In the genomic region with DNA sequence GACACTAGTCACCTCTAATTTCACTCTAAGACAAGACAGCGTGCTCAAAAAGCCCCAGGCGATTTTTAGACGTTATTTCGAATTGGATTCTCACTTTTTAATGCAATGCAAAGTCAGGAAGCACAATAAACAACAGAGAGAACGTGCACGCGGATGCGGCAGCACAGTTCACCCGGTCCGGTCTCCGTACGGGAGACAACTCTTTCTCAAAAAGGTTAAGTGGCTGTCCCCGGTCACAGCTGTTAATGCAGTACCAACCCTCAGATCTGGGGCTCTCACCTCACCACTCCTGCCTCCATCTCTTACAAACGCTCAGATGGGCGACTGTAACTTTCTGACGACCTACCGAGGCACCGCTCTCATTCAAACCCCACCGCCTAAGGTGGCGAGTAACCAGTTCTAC, we compare ENCODE assay signal across 8 cellular contexts. TPM values are rescaled to one million over a fixed set of nuclear protein-coding genes. Genes with fewer than 3 reads are reported as not detected.
DNase-seq lines count a peak whose midpoint lies in the region; TF ChIP-seq lines count a peak whose summit lies in the region.

No MANE protein-coding gene starts in this region.

- under 1% methylated on average over 20 of the region's 20 CpGs for WGBS in mesenchymal stem cell

- H3K4me2 ChIP-seq in mesenchymal stem cell (ENCODE audit: low read length, poor library complexity, severe bottlenecking): peak overlapping the region; percentile 66

- peak overlapping the region; percentile 56 for H2AFZ ChIP-seq in mesenchymal stem cell (ENCODE audit: low read depth, low read length)

- peaks cover 1% of the 10 kb centered on the region for H3K79me1 ChIP-seq in mesenchymal stem cell (replicated peaks; ENCODE audit: low read length, poor library complexity, severe bottlenecking)

- H3K14ac ChIP-seq in mesenchymal stem cell (ENCODE audit: low read length in 2 of 2): peak overlapping the region in 1 of 2 experiments; percentile 100

- H2AK5ac ChIP-seq in mesenchymal stem cell (ENCODE audit: low read length, severe bottlenecking): peak overlapping the region; percentile 16

- no peaks in the 10 kb centered on the region for H3K27me3 ChIP-seq in breast epithelium
- no peaks in the 10 kb centered on the region for H3K27me3 ChIP-seq in mesenchymal stem cell (ENCODE audit: control insufficient read depth in 1 of 2, insufficient read depth in 1 of 2, low read length in 2 of 2)
- H3K27me3 ChIP-seq in uterus: no peaks in the 10 kb centered on the region

- POLR2A ChIA-PET in activated CD4-positive, alpha-beta T cell treated with anti-CD3 and anti-CD28 coated beads, Interleukin-2, amount 10 ng/mL, durations not matched to agents 7 days and 5 days (lab: Charles Lee): interaction anchor here (1.2 kb wide), 1 partner anchor 17 kb away, joined by 4 read pairs; no protein-coding TSS in a partner anchor

- H3K4me1 Mint-ChIP-seq in activated CD4-positive, alpha-beta T cell treated with anti-CD3 and anti-CD28 coated beads, Interleukin-2, amount 10 ng/mL, durations not matched to agents 7 days and 5 days: peaks cover 34% of the 10 kb centered on the region

- H2BK5ac ChIP-seq in mesenchymal stem cell (ENCODE audit: low read depth, low read length, poor library complexity, severe bottlenecking): no peak overlapping the region

- H3K27ac ChIP-seq in KOPT-K1 (ENCODE audit: low read depth, low read length, poor library complexity, severe bottlenecking) (peak overlapping the region; percentile 91), breast epithelium (peak overlapping the region; percentile 94 to 98), mesenchymal stem cell (ENCODE audit: low read length, poor library complexity, severe bottlenecking) (peak overlapping the region; percentile 73), uterus (peak overlapping the region; percentile 99)

- peak overlapping the region; percentile 15 to 99 for H3K23ac ChIP-seq in mesenchymal stem cell (ENCODE audit: low read length in 2 of 2)

- intact Hi-C loops in breast epithelium (cut with DNase I; ENCODE audit: low total_unique reads): no loop called here
- intact Hi-C loops in uterus (cut with DNase I; ENCODE audit: low total_unique reads): no loop called here

- H3K4me1 ChIP-seq in breast epithelium (peaks cover 4 to 13% of the 10 kb centered on the region in 2 donors), mesenchymal stem cell (ENCODE audit: control insufficient read depth, insufficient read depth, low read depth, low read length) (peaks cover 7% of the 10 kb centered on the region), uterus (no peaks in the 10 kb centered on the region)

- peak overlapping the region; percentile 98 for H3K9ac ChIP-seq in mesenchymal stem cell (ENCODE audit: low read length)

- H3K18ac ChIP-seq in mesenchymal stem cell (ENCODE audit: low read depth in 1 of 2, low read length in 2 of 2): peak overlapping the region; percentile 97 to 98

- H2BK120ac ChIP-seq in mesenchymal stem cell (ENCODE audit: low read depth, low read length): no peak overlapping the region

- H3K4ac ChIP-seq in mesenchymal stem cell (ENCODE audit: low read depth in 1 of 2, low read length in 2 of 2): peak overlapping the region; percentile 80 to 96

- H3K4me3 ChIP-seq in breast epithelium (peak overlapping the region; percentile 76 to 93 (median 90)), mesenchymal stem cell (ENCODE audit: insufficient read depth in 1 of 2, low read depth in 1 of 2, low read length in 2 of 2) (peak overlapping the region; percentile 99 to 100), uterus (peak overlapping the region; percentile 75 to 98)

- no peaks in the 10 kb centered on the region for H3K9me3 Mint-ChIP-seq in activated CD4-positive, alpha-beta T cell treated with anti-CD3 and anti-CD28 coated beads, Interleukin-2, amount 10 ng/mL, durations not matched to agents 7 days and 5 days

- peak overlapping the region; percentile 72 for H4K8ac ChIP-seq in mesenchymal stem cell (ENCODE audit: low read length)

- no peak for TF ChIP-seq POLR2A in breast epithelium (IDR thresholded peaks at IDR 0.05)
- TF ChIP-seq POLR2A in uterus (IDR thresholded peaks at IDR 0.05): no peak

- peak overlapping the region; percentile 99 for H3K27ac Mint-ChIP-seq in activated CD4-positive, alpha-beta T cell treated with anti-CD3 and anti-CD28 coated beads, Interleukin-2, amount 10 ng/mL, durations not matched to agents 7 days and 5 days

- H3K4me3 Mint-ChIP-seq in activated CD4-positive, alpha-beta T cell treated with anti-CD3 and anti-CD28 coated beads, Interleukin-2, amount 10 ng/mL, durations not matched to agents 7 days and 5 days: peak overlapping the region; percentile 98

- CTCF ChIA-PET in activated CD4-positive, alpha-beta T cell treated with anti-CD3 and anti-CD28 coated beads, Interleukin-2, amount 10 ng/mL, durations not matched to agents 7 days and 5 days (lab: Charles Lee): interaction anchor here (0.5 to 2.0 kb wide), 5 partner anchors 10 to 297 kb away, joined by 3 to 7 read pairs (median 5); no protein-coding TSS in a partner anchor

- H3K36me3 ChIP-seq in KOPT-K1 (ENCODE audit: insufficient read depth, low read length) (peaks cover 30% of the 10 kb centered on the region), breast epithelium (no peaks in the 10 kb centered on the region), mesenchymal stem cell (ENCODE audit: control insufficient read depth in 1 of 2, insufficient read depth in 2 of 2, low read depth in 1 of 2, low read length in 2 of 2) (no peaks in the 10 kb centered on the region), uterus (no peaks in the 10 kb centered on the region)

- no peak for DNase-seq in activated CD4-positive, alpha-beta T cell treated with anti-CD3 and anti-CD28 coated beads, Interleukin-2, amount 10 ng/mL, durations not matched to agents 7 days and 5 days
- DNase-seq in activated CD4-positive, alpha-beta T cell treated with anti-CD3 and anti-CD28 coated beads, Interleukin-2, amount 50 U/mL, for 4 hours: no peak
- no peak for DNase-seq in breast epithelium (ENCODE audit: low spot score in 2 of 2)
- DNase-seq in mesenchymal stem cell: no peak
- no peak for DNase-seq in uterus
- no peak for DNase-seq in UCSD-AML1 (lab: John Stamatoyannopoulos, UW; ENCODE audit: unreplicated experiment)
- DNase-seq in RPMI8226: no peak

- H3K27me3 Mint-ChIP-seq in activated CD4-positive, alpha-beta T cell treated with anti-CD3 and anti-CD28 coated beads, Interleukin-2, amount 10 ng/mL, durations not matched to agents 7 days and 5 days: no peaks in the 10 kb centered on the region

- TF ChIP-seq CTCF in breast epithelium (IDR thresholded peaks at IDR 0.05): no peak
- no peak for TF ChIP-seq CTCF in uterus (IDR thresholded peaks at IDR 0.05)

- no peak overlapping the region for H4K91ac ChIP-seq in mesenchymal stem cell (ENCODE audit: low read length)

- H3K9me3 ChIP-seq in KOPT-K1 (ENCODE audit: insufficient read depth, low read length, poor library complexity, severe bottlenecking) (no peaks in the 10 kb centered on the region), breast epithelium (no peaks in the 10 kb centered on the region), mesenchymal stem cell (ENCODE audit: control insufficient read depth, low read length) (no peaks in the 10 kb centered on the region), uterus (no peaks in the 10 kb centered on the region)

- peaks cover 18% of the 10 kb centered on the region for H3K36me3 Mint-ChIP-seq in activated CD4-positive, alpha-beta T cell treated with anti-CD3 and anti-CD28 coated beads, Interleukin-2, amount 10 ng/mL, durations not matched to agents 7 days and 5 days (ENCODE audit: low read depth)

- no peak overlapping the region for H2BK15ac ChIP-seq in mesenchymal stem cell (ENCODE audit: low read depth, poor library complexity, severe bottlenecking)

- no peak overlapping the region for H2BK12ac ChIP-seq in mesenchymal stem cell (ENCODE audit: low read length in 2 of 2)

RNA-seq across cellular contexts. Expression of gene HP1BP3, which starts 1.2 kb away (rescaled TPM):
- 100 to 1,000 TPM; 369 to 407 TPM for total RNA-seq in activated CD4-positive, alpha-beta T cell treated with anti-CD3 and anti-CD28 coated beads, Interleukin-2, amount 10 ng/mL, durations not matched to agents 7 days and 5 days
- total RNA-seq in breast epithelium (100 to 1,000 TPM; 224 to 317 (median 281) TPM), uterus (100 to 1,000 TPM; 108 to 342 (median 206) TPM)
- polyA plus RNA-seq in mesenchymal stem cell (2013, experiment 1 of 2): 128 TPM
- polyA plus RNA-seq in mesenchymal stem cell (2013, experiment 2 of 2): 128 TPM

RNA-seq across cellular contexts. Expression of gene SH2D5, which starts 53.4 kb away (rescaled TPM):
- not detected for total RNA-seq in activated CD4-positive, alpha-beta T cell treated with anti-CD3 and anti-CD28 coated beads, Interleukin-2, amount 10 ng/mL, durations not matched to agents 7 days and 5 days
- total RNA-seq in breast epithelium (under 1 TPM in 2 of 3 donors, not detected in 1; under 0.01 to 0.29 TPM), uterus (under 1 TPM in 1 of 4 donors, not detected in 3; 0.55 TPM)
- 2.1 TPM for polyA plus RNA-seq in mesenchymal stem cell (2013, experiment 1 of 2)
- polyA plus RNA-seq in mesenchymal stem cell (2013, experiment 2 of 2): 2.2 TPM
